Comparison of ENCODE assay signal across 10 cellular contexts in genomic region chr6:14713008-14713452, GRCh38.
DNase-seq lines count a peak whose midpoint lies in the region; ATAC-seq and TF ChIP-seq lines count a peak whose summit lies in the region.
"Had no signal": no experiment of that assay in that cellular context is flagged by ENCODE, and none has a peak within 500 bp of the region (broad histone marks: within the 10 kb centered on the region; RNA-seq: fewer than 3 reads in every experiment).

No MANE protein-coding gene starts in this region.

- no peak overlapping the region for H3K27ac ChIP-seq in testis

- peak in 1 of 2 donors; percentile 28 for DNase-seq in activated T-cell treated with anti-CD3 and anti-CD28 coated beads, Interleukin-2, amount 50 U/mL, for 72 hours
- no peak for DNase-seq in activated T-cell treated with anti-CD3 and anti-CD28 coated beads, Interleukin-2, amount 50 U/mL, for 1 hour
- DNase-seq in astrocyte of the spinal cord (ENCODE audit: low read depth, low spot score) (peak; percentile 80), hepatic stellate cell (ENCODE audit: low spot score) (peak; percentile 71), testis (peak; percentile 62)
- DNase-seq: NCI-H1417 treated with DMSO at 0.1 percent for 48 hours, T-helper 2 cell had no signal

- in situ Hi-C loops in astrocyte of the spinal cord (cut with HindIII; ENCODE audit: low sequenced_read_pairs): no loop called here

- H3K4me1 ChIP-seq in testis: no peaks in the 10 kb centered on the region

- WGBS in testis, 2 donors: 57 to 72% methylated on average over 6 to 7 of the region's 7 CpGs

- H3K27me3 Mint-ChIP-seq in activated T-cell treated with anti-CD3 and anti-CD28 coated beads, Interleukin-2, amount 50 U/mL, for 72 hours (ENCODE audit: low read depth): no peaks in the 10 kb centered on the region

- H3K9me3 Mint-ChIP-seq in activated T-cell treated with anti-CD3 and anti-CD28 coated beads, Interleukin-2, amount 50 U/mL, for 72 hours: peaks cover 3 to 6% of the 10 kb centered on the region in 2 donors

- H3K4me3 ChIP-seq in astrocyte of the spinal cord (ENCODE audit: low read depth, low read length) (no peak overlapping the region), testis (no peak overlapping the region)

- peaks cover 79% of the 10 kb centered on the region for H3K4me1 Mint-ChIP-seq in activated T-cell treated with anti-CD3 and anti-CD28 coated beads, Interleukin-2, amount 50 U/mL, for 72 hours (ENCODE audit: low read depth)

- H3K27ac Mint-ChIP-seq in activated T-cell treated with anti-CD3 and anti-CD28 coated beads, Interleukin-2, amount 50 U/mL, for 72 hours: peak overlapping the region; percentile 1

- no peaks in the 10 kb centered on the region for H3K9me3 ChIP-seq in testis

- H3K36me3 Mint-ChIP-seq in activated T-cell treated with anti-CD3 and anti-CD28 coated beads, Interleukin-2, amount 50 U/mL, for 72 hours (ENCODE audit: insufficient read depth in 2 of 2): peaks cover 5 to 13% of the 10 kb centered on the region in 2 donors

- no peak for TF ChIP-seq POLR2A in testis (IDR thresholded peaks at IDR 0.05)

- H3K4me3 Mint-ChIP-seq in activated T-cell treated with anti-CD3 and anti-CD28 coated beads, Interleukin-2, amount 50 U/mL, for 72 hours: no peak overlapping the region

- ATAC-seq in activated T-cell treated with anti-CD3 and anti-CD28 coated beads, Interleukin-2, amount 50 U/mL, for 72 hours (replicated peaks in 1 of 2): peak; percentile 29 to 37
- ATAC-seq in HG03139 (IDR thresholded peaks at IDR 0.05; ENCODE audit: unreplicated experiment): no peak
- ATAC-seq in HG03095 (IDR thresholded peaks at IDR 0.05; ENCODE audit: unreplicated experiment): no peak
- no peak for ATAC-seq in GM21447 (IDR thresholded peaks at IDR 0.05; ENCODE audit: unreplicated experiment)

- no peaks in the 10 kb centered on the region for H3K27me3 ChIP-seq in testis

- intact Hi-C loops in testis (cut with DNase I; ENCODE audit: low total_unique reads): no loop called here

- no peak for TF ChIP-seq CTCF in astrocyte of the spinal cord (IDR thresholded peaks at IDR 0.05; ENCODE audit: low read depth, low read length)
- TF ChIP-seq CTCF in testis (IDR thresholded peaks at IDR 0.05): no peak

- H3K36me3 ChIP-seq in testis (ENCODE audit: low read depth, missing control alignments): no peaks in the 10 kb centered on the region

Comparison
In these comparisons a context has a peak if more than half of its experiments do, and no peak if none do; other contexts are left out.
1. ATAC-seq: peak in activated T-cell treated with anti-CD3 and anti-CD28 coated beads, Interleukin-2, amount 50 U/mL, for 72 hours (2 of 2); none in HG03139 (single experiment), HG03095 (single experiment) and GM21447 (single experiment).